Comparison of ENCODE assay signal across 22 cellular contexts in genomic region chr19:33275933-33276619, GRCh38. TPM values are rescaled to one million over a fixed set of nuclear protein-coding genes. Genes with fewer than 3 reads are reported as not detected.
A peak's percentile ranks its signal among the peaks of the same experiment; 100 is the strongest.
DNase-seq lines count a peak whose midpoint lies in the region; FAIRE-seq and TF ChIP-seq lines count a peak whose summit lies in the region.
"Had no signal": no experiment of that assay in that cellular context is flagged by ENCODE, and none has a peak within 500 bp of the region (broad histone marks: within the 10 kb centered on the region; RNA-seq: fewer than 3 reads in every experiment).

No MANE protein-coding gene starts in this region.

- peaks cover 81% of the 10 kb centered on the region for H3K4me1 ChIP-seq in BLaER1
- H3K4me1 ChIP-seq in kidney (ENCODE audit: control insufficient read depth in 1 of 2, insufficient read depth in 1 of 2, low read depth in 1 of 2, low read length in 2 of 2) = peaks cover 3 to 5% of the 10 kb centered on the region in 2 donors
- peaks cover 5 to 34% of the 10 kb centered on the region in 2 donors for H3K4me1 ChIP-seq in neuronal stem cell (ENCODE audit: control insufficient read depth in 2 of 2, insufficient read depth in 1 of 2, low read depth in 1 of 2, low read length in 2 of 2)

- WGBS in neuronal stem cell (ENCODE audit: extremely low coverage in 2 of 2, insufficient read length in 2 of 2, insufficient replicate concordance in 1 of 2), 2 donors = no CpG with 5 or more reads among the region's 19 CpGs

- H2BK15ac ChIP-seq in neuronal stem cell (ENCODE audit: low read length) = peak overlapping the region; percentile 97

- H4K8ac ChIP-seq in neuronal stem cell (ENCODE audit: low read depth, low read length) = no peak overlapping the region

- H3K4me2 ChIP-seq in BLaER1 = no peak overlapping the region
- H3K4me2 ChIP-seq in neuronal stem cell (ENCODE audit: insufficient read depth, low read length, poor library complexity, severe bottlenecking) = no peak overlapping the region

- H3K4ac ChIP-seq in neuronal stem cell (ENCODE audit: low read length) = no peak overlapping the region

- no peak overlapping the region for H2BK120ac ChIP-seq in neuronal stem cell (ENCODE audit: low read depth, low read length)

- H3K36me3 ChIP-seq in BLaER1 = no peaks in the 10 kb centered on the region
- no peaks in the 10 kb centered on the region for H3K36me3 ChIP-seq in kidney (ENCODE audit: control insufficient read depth in 1 of 2, insufficient read depth in 2 of 2, low read length in 2 of 2)
- H3K36me3 ChIP-seq in neuronal stem cell (replicated peaks in 1 of 2; ENCODE audit: control insufficient read depth in 2 of 2, insufficient read depth in 2 of 2, low read length in 2 of 2) = no peaks in the 10 kb centered on the region

- H3K14ac ChIP-seq in neuronal stem cell (ENCODE audit: low read length) = no peak overlapping the region

- H2AFZ ChIP-seq in neuronal stem cell (ENCODE audit: low read length) = no peak overlapping the region

- no peak overlapping the region for H2BK5ac ChIP-seq in neuronal stem cell (ENCODE audit: low read length)

- H2AK5ac ChIP-seq in neuronal stem cell (ENCODE audit: low read depth, low read length) = peak overlapping the region; percentile 97

- H3K27me3 ChIP-seq in BLaER1 = no peaks in the 10 kb centered on the region
- peaks cover 0 to 9% (median 0%) of the 10 kb centered on the region in 3 experiments for H3K27me3 ChIP-seq in neuronal stem cell (ENCODE audit: control insufficient read depth in 3 of 3, insufficient read depth in 3 of 3, low read depth in 1 of 3, low read length in 3 of 3)

- peak overlapping the region; percentile 64 for H4K91ac ChIP-seq in neuronal stem cell (ENCODE audit: low read depth, low read length, poor library complexity)

- no peak for TF ChIP-seq CTCF in kidney (IDR thresholded peaks at IDR 0.05; ENCODE audit: borderline replicate concordance, extremely low read depth, insufficient read depth)

- H3K9me3 ChIP-seq in BLaER1 = no peaks in the 10 kb centered on the region
- H3K9me3 ChIP-seq in kidney (ENCODE audit: control insufficient read depth in 1 of 2, low read length in 2 of 2) = no peaks in the 10 kb centered on the region
- H3K9me3 ChIP-seq in neuronal stem cell (replicated peaks in 1 of 2; ENCODE audit: control insufficient read depth in 2 of 2, insufficient read depth in 1 of 2, low read depth in 1 of 2, low read length in 2 of 2) = peaks cover 0 to 1% of the 10 kb centered on the region in 2 donors

- DNase-seq in HK-2 (ENCODE audit: unreplicated experiment) = peak; percentile 41
- peak; percentile 64 for DNase-seq in kidney
- no peak for DNase-seq in neuronal stem cell (ENCODE audit: low spot score)
- DNase-seq in stimulated activated naive CD4-positive, alpha-beta T cell (lab: John Stamatoyannopoulos, UW) = no peak
- DNase-seq in NCI-H748 (lab: John Stamatoyannopoulos, UW; ENCODE audit: unreplicated experiment) = no peak
- DNase-seq in stimulated activated CD8-positive, alpha-beta memory T cell treated with anti-CD3 and anti-CD28 coated beads, Interleukin-4, amount 100 ng/mL, for 48 hours = no peak
- DNase-seq: CD8-positive, alpha-beta memory T cell; DND-41; NCI-H1105; NCI-H2081; NCI-H2171 treated with DMSO at 0.1 percent for 48 hours; NCI-H510A; NCI-H774; OCI-M1; SHP77 had no signal

- H3K79me1 ChIP-seq in neuronal stem cell (ENCODE audit: low read depth, low read length) = no peaks in the 10 kb centered on the region

- peak overlapping the region; percentile 69 for H2BK12ac ChIP-seq in neuronal stem cell (ENCODE audit: low read length)

- H3K27ac ChIP-seq in BLaER1 (peak overlapping the region; percentile 26; the same call in 1 of the 2 replicates), kidney (ENCODE audit: low read depth in 2 of 2, low read length in 2 of 2) (no peak overlapping the region), neuronal stem cell (replicated peaks; ENCODE audit: low read length) (no peak overlapping the region)
- H3K27ac ChIP-seq: SK-N-MC had no signal

- intact Hi-C loops in kidney (cut with DNase I) = no loop called here

- H3K18ac ChIP-seq in neuronal stem cell (ENCODE audit: low read length) = peak overlapping the region; percentile 82

- H4K20me1 ChIP-seq in BLaER1 = no peaks in the 10 kb centered on the region

- H3K9ac ChIP-seq in BLaER1 (no peak overlapping the region), kidney (ENCODE audit: low read length in 2 of 2) (no peak overlapping the region), neuronal stem cell (ENCODE audit: low read depth, low read length, poor library complexity) (no peak overlapping the region)

- H3K4me3 ChIP-seq in BLaER1 (no peak overlapping the region), kidney (ENCODE audit: low read length in 2 of 2) (no peak overlapping the region), neuronal stem cell (ENCODE audit: low read length in 2 of 2) (no peak overlapping the region)
- H3K4me3 ChIP-seq: SK-N-MC had no signal

- no peak for FAIRE-seq in kidney (lab: Jason Lieb, UNC)
- FAIRE-seq: A204.1, HTR-8/SVneo had no signal

- no peak overlapping the region for H3K23ac ChIP-seq in neuronal stem cell (ENCODE audit: low read depth, low read length, poor library complexity)

RNA-seq across cellular contexts. Expression of gene CEBPA, which starts 26.3 kb away (rescaled TPM):
- total RNA-seq in kidney = 7.1 TPM
- 6.6 TPM for polyA plus RNA-seq in kidney (ENCODE audit: insufficient read depth, low read depth, low replicate concordance)
- 0.78 TPM for polyA plus RNA-seq in neuronal stem cell (2013, experiment 1 of 2)
- polyA plus RNA-seq in neuronal stem cell (2013, experiment 2 of 2) = 0.96 TPM

RNA-seq across cellular contexts. Expression of gene SLC7A10, which starts 50.4 kb away (rescaled TPM):
- total RNA-seq in kidney = not detected
- polyA plus RNA-seq in kidney (ENCODE audit: insufficient read depth, low read depth, low replicate concordance) = 0.41 TPM
- polyA plus RNA-seq in neuronal stem cell (2013, experiment 1 of 2) = 1.1 TPM
- 0.97 TPM for polyA plus RNA-seq in neuronal stem cell (2013, experiment 2 of 2)
- total RNA-seq: CD8-positive, alpha-beta memory T cell; G401; H4 had no signal
- polyA plus RNA-seq: BJ; CD8-positive, alpha-beta memory T cell had no signal

Comparison
In these comparisons a context has a peak if more than half of its experiments do, and no peak if none do; other contexts are left out.
1. DNase-seq: peak in HK-2 (single experiment) and kidney (single experiment); none in neuronal stem cell (single experiment), stimulated activated naive CD4-positive, alpha-beta T cell (0 of 6), NCI-H748 (single experiment) and stimulated activated CD8-positive, alpha-beta memory T cell treated with anti-CD3 and anti-CD28 coated beads, Interleukin-4, amount 100 ng/mL, for 48 hours (single experiment).